Comparison of ENCODE assay signal across 8 cellular contexts in genomic region chr7:64463636-64464375, GRCh38.
DNase-seq lines count a peak whose midpoint lies in the region; ATAC-seq and TF ChIP-seq lines count a peak whose summit lies in the region.

No MANE protein-coding gene starts in this region.

- ATAC-seq in GM18907 (IDR thresholded peaks at IDR 0.05; ENCODE audit: unreplicated experiment): peak; percentile 76
- ATAC-seq in natural killer cell treated with Interleukin-12 subunit alpha and Interleukin-12 subunit beta and Interleukin-15 and Interleukin-18, amount 100 ng/mL, for 72 hours: peak in 1 of 2 donors; percentile 91
- no peak for ATAC-seq in GM21723 (IDR thresholded peaks at IDR 0.05; ENCODE audit: unreplicated experiment)

- H3K4me1 Mint-ChIP-seq in natural killer cell treated with Interleukin-12 subunit alpha and Interleukin-12 subunit beta and Interleukin-15 and Interleukin-18, amount 100 ng/mL, for 72 hours (ENCODE audit: low read depth in 2 of 2): no peaks in the 10 kb centered on the region

- no peak overlapping the region for H3K27ac Mint-ChIP-seq in natural killer cell treated with Interleukin-12 subunit alpha and Interleukin-12 subunit beta and Interleukin-15 and Interleukin-18, amount 100 ng/mL, for 72 hours

- 22 to 35% methylated on average over 38 of the region's 38 CpGs for WGBS in esophagus, 2 donors

- no peaks in the 10 kb centered on the region for H3K27me3 ChIP-seq in esophagus (ENCODE audit: control insufficient read depth in 1 of 2, insufficient read depth in 2 of 2, low read length in 2 of 2)

- H3K9me3 Mint-ChIP-seq in natural killer cell treated with Interleukin-12 subunit alpha and Interleukin-12 subunit beta and Interleukin-15 and Interleukin-18, amount 100 ng/mL, for 72 hours: peaks cover 3% of the 10 kb centered on the region

- H3K4me3 ChIP-seq in esophagus (ENCODE audit: low read depth in 1 of 2, low read length in 2 of 2): peak overlapping the region; percentile 26 to 46

- no peaks in the 10 kb centered on the region for H3K4me1 ChIP-seq in esophagus (ENCODE audit: control insufficient read depth in 2 of 2, insufficient read depth in 2 of 2, low read length in 1 of 2)

- no peak for TF ChIP-seq POLR2A in erythroblast (IDR thresholded peaks at IDR 0.05; ENCODE audit: low read length)

- CTCF ChIA-PET in HEK293T (lab: Yijun Ruan, JAX): interaction anchor here (0.6 kb wide), 1 partner anchor 567 kb away, joined by 8 read pairs; no protein-coding TSS in a partner anchor

- H3K27ac ChIP-seq in esophagus (ENCODE audit: low read depth in 2 of 2, low read length in 1 of 2): peak overlapping the region in 1 of 2 donors; percentile 10

- POLR2A ChIA-PET in HEK293T (lab: Yijun Ruan, JAX): no interaction called here

- DNase-seq in SK-N-DZ (ENCODE audit: low spot score) (peak; percentile 11), HEK293T (ENCODE audit: extremely low spot score) (no peak), erythroblast (lab: John Stamatoyannopoulos, UW) (no peak), DMS79 treated with DMSO at 0.1 percent for 48 hours (lab: John Stamatoyannopoulos, UW) (no peak)
- peak; percentile 68 for DNase-seq in natural killer cell treated with Interleukin-12 subunit alpha and Interleukin-12 subunit beta and Interleukin-15 and Interleukin-18, amount 100 ng/mL, for 72 hours (ENCODE audit: low spot score)

- H3K4me3 Mint-ChIP-seq in natural killer cell treated with Interleukin-12 subunit alpha and Interleukin-12 subunit beta and Interleukin-15 and Interleukin-18, amount 100 ng/mL, for 72 hours: no peak overlapping the region

- peaks cover 12% of the 10 kb centered on the region for H3K36me3 Mint-ChIP-seq in natural killer cell treated with Interleukin-12 subunit alpha and Interleukin-12 subunit beta and Interleukin-15 and Interleukin-18, amount 100 ng/mL, for 72 hours

- H3K27me3 Mint-ChIP-seq in natural killer cell treated with Interleukin-12 subunit alpha and Interleukin-12 subunit beta and Interleukin-15 and Interleukin-18, amount 100 ng/mL, for 72 hours: no peaks in the 10 kb centered on the region

- H3K9me3 ChIP-seq in esophagus (ENCODE audit: control insufficient read depth in 2 of 2, insufficient read depth in 1 of 2, low read depth in 1 of 2, low read length in 1 of 2): peaks cover 0 to 8% of the 10 kb centered on the region in 2 donors

- no peaks in the 10 kb centered on the region for H3K36me3 ChIP-seq in esophagus (ENCODE audit: control insufficient read depth in 2 of 2, insufficient read depth in 2 of 2, low read length in 1 of 2)

TF ChIP-seq in HEK293T, 16 proteins besides CTCF, POLR2A, EP300 and RAD21:
- TF ChIP-seq FOXK2 (IDR thresholded peaks at IDR 0.05): no peak
- TF ChIP-seq SUZ12 (IDR thresholded peaks at IDR 0.05): no peak

Comparison
In these comparisons a context has a peak if more than half of its experiments do, and no peak if none do; other contexts are left out.
1. DNase-seq: peak in SK-N-DZ (single experiment) and natural killer cell treated with Interleukin-12 subunit alpha and Interleukin-12 subunit beta and Interleukin-15 and Interleukin-18, amount 100 ng/mL, for 72 hours (single experiment); none in HEK293T (single experiment), erythroblast (0 of 2) and DMS79 treated with DMSO at 0.1 percent for 48 hours (single experiment).